ENCODE assay signal across 21 cellular contexts in genomic region chr9:106058460-106058859, GRCh38.
DNase-seq lines count a peak whose midpoint lies in the region; FAIRE-seq and TF ChIP-seq lines count a peak whose summit lies in the region.
"Had no signal": no experiment of that assay in that cellular context is flagged by ENCODE, and none has a peak within 500 bp of the region (broad histone marks: within the 10 kb centered on the region; RNA-seq: fewer than 3 reads in every experiment).

No MANE protein-coding gene starts in this region.

- H3K79me1 ChIP-seq in H9 (ENCODE audit: insufficient read depth, low read depth, low read length, poor library complexity, severe bottlenecking) (no peaks in the 10 kb centered on the region), H1 (ENCODE audit: low read depth, low read length) (no peaks in the 10 kb centered on the region), trophoblast cell (ENCODE audit: low read length) (no peaks in the 10 kb centered on the region)

- peaks cover 14 to 20% of the 10 kb centered on the region in 2 experiments for H3K9me3 Mint-ChIP-seq in H9
- peaks cover 2% of the 10 kb centered on the region for H3K9me3 Mint-ChIP-seq in activated naive CD4-positive, alpha-beta T cell treated with anti-CD3 and anti-CD28 coated beads for 36 hours

- H4K5ac ChIP-seq in H9 (ENCODE audit: insufficient read length, low read depth, low read length) (no peak overlapping the region), H1 (ENCODE audit: insufficient read length, low read depth, low read length) (no peak overlapping the region)

- POLR2A ChIA-PET in H1 (lab: Charles Lee; ENCODE audit: partially characterized antibody), result interaction anchor here (1.2 kb wide), 1 partner anchor 16 kb away, joined by 4 read pairs; no protein-coding TSS in a partner anchor

- no peak overlapping the region for H3K56ac ChIP-seq in H9 (ENCODE audit: insufficient read length, low read depth, low read length)
- H3K56ac ChIP-seq in H1 (replicated peaks; ENCODE audit: insufficient read length, low read depth, low read length), result no peak overlapping the region

- no CpG with 5 or more reads among the region's 8 CpGs for WGBS in H9 (ENCODE audit: extremely low coverage, insufficient read length, low lambda C conversion rate)
- WGBS in H1 (ENCODE audit: extremely low coverage in 1 of 2, insufficient coverage in 1 of 2, insufficient read length in 1 of 2, insufficient replicate concordance in 2 of 2, low coverage in 1 of 2, low lambda C conversion rate in 2 of 2, missing lambda C conversion rate in 1 of 2), 2 experiments, result 86% methylated on average over 8 of the region's 8 CpGs; no CpG with 5 or more reads in 1 of the 2 experiments
- no CpG with 5 or more reads among the region's 8 CpGs for WGBS in trophoblast cell (ENCODE audit: extremely low coverage, insufficient coverage, insufficient read length)

- H3K9me3 ChIP-seq in H9 (ENCODE audit: control insufficient read depth, low read depth, low read length), result no peaks in the 10 kb centered on the region
- peaks cover 13 to 14% of the 10 kb centered on the region in 2 experiments; a peak in 3 of 4 replicates for H3K9me3 ChIP-seq in H1 (ENCODE audit: insufficient read depth in 2 of 2, low read depth in 1 of 2, low read length in 1 of 2)
- peaks cover 15% of the 10 kb centered on the region for H3K9me3 ChIP-seq in trophoblast cell (ENCODE audit: insufficient read depth, low read depth, low read length)

- no peak overlapping the region for H2AK5ac ChIP-seq in H9 (ENCODE audit: insufficient read length, low read length)
- H2AK5ac ChIP-seq in H1 (ENCODE audit: low read depth, low read length), result no peak overlapping the region
- no peak overlapping the region for H2AK5ac ChIP-seq in trophoblast cell (ENCODE audit: low read length)

- H3K14ac ChIP-seq in H9 (ENCODE audit: insufficient read depth, low read length) (no peak overlapping the region), H1 (ENCODE audit: insufficient read length) (no peak overlapping the region), trophoblast cell (ENCODE audit: low read length) (no peak overlapping the region)

- no peak for TF ChIP-seq POLR2A in H1 (IDR thresholded peaks at IDR 0.05; ENCODE audit: control extremely low read depth in 1 of 2, low read depth in 2 of 2, low read length in 2 of 2)

- no peaks in the 10 kb centered on the region for H3K27me3 Mint-ChIP-seq in H9 (ENCODE audit: low read depth)
- H3K27me3 Mint-ChIP-seq in activated naive CD4-positive, alpha-beta T cell treated with anti-CD3 and anti-CD28 coated beads for 36 hours (ENCODE audit: low read depth), result no peaks in the 10 kb centered on the region
- H3K27me3 Mint-ChIP-seq: B cell; CD4-positive, CD25-positive, alpha-beta regulatory T cell had no signal

- FAIRE-seq in H1 (lab: Jason Lieb, UNC), result no peak
- FAIRE-seq: A204.1, GM12891, GM18507 had no signal

- H2BK5ac ChIP-seq in H9 (ENCODE audit: insufficient read length, low read length), result no peak overlapping the region
- no peak overlapping the region for H2BK5ac ChIP-seq in H1 (ENCODE audit: low read depth, low read length)
- H2BK5ac ChIP-seq in trophoblast cell (ENCODE audit: low read depth, low read length, poor library complexity), result no peak overlapping the region

- H3K4me3 Mint-ChIP-seq in H9, result no peak overlapping the region
- H3K4me3 Mint-ChIP-seq in activated naive CD4-positive, alpha-beta T cell treated with anti-CD3 and anti-CD28 coated beads for 36 hours, result no peak overlapping the region
- H3K4me3 Mint-ChIP-seq: B cell; CD4-positive, CD25-positive, alpha-beta regulatory T cell; CD8-positive, alpha-beta T cell had no signal

- H3K9ac ChIP-seq in H9 (ENCODE audit: extremely low read depth, insufficient read length, low read length) (no peak overlapping the region), H1 (replicated peaks in 1 of 4; ENCODE audit: extremely low read depth in 1 of 4, low read depth in 3 of 4, low read length in 3 of 4) (no peak overlapping the region), trophoblast cell (ENCODE audit: low read length) (no peak overlapping the region)
- H3K9ac ChIP-seq: BLaER1 had no signal

- H3K23me2 ChIP-seq in H9 (ENCODE audit: insufficient read length, low read depth, low read length, poor library complexity, severe bottlenecking) (no peaks in the 10 kb centered on the region), H1 (ENCODE audit: low read depth, low read length) (no peaks in the 10 kb centered on the region)

- no peak overlapping the region for H2BK120ac ChIP-seq in H9 (ENCODE audit: low read depth, low read length, poor library complexity, severe bottlenecking)
- no peak overlapping the region for H2BK120ac ChIP-seq in H1 (replicated peaks; ENCODE audit: low read depth, low read length)
- no peak overlapping the region for H2BK120ac ChIP-seq in trophoblast cell (ENCODE audit: insufficient read depth, low read length, poor library complexity)

- H3K36me3 Mint-ChIP-seq in H9 (ENCODE audit: insufficient read depth in 1 of 3, low read depth in 3 of 3), result peaks cover 5 to 21% (median 8%) of the 10 kb centered on the region in 3 experiments; a peak in 6 of 7 replicates
- H3K36me3 Mint-ChIP-seq in activated naive CD4-positive, alpha-beta T cell treated with anti-CD3 and anti-CD28 coated beads for 36 hours (ENCODE audit: low read depth), result no peaks in the 10 kb centered on the region
- H3K36me3 Mint-ChIP-seq: CD8-positive, alpha-beta T cell had no signal

- TF ChIP-seq EP300 in H1 (IDR thresholded peaks at IDR 0.05; ENCODE audit: borderline replicate concordance in 1 of 2, low read depth in 2 of 2, low read length in 2 of 2), result no peak

- H3K27me3 ChIP-seq in H9 (ENCODE audit: insufficient read depth, low read length) (no peaks in the 10 kb centered on the region), H1 (replicated peaks in 1 of 4; ENCODE audit: control insufficient read depth in 3 of 4, extremely low read depth in 1 of 4, insufficient read depth in 3 of 4, low read length in 3 of 4) (no peaks in the 10 kb centered on the region), trophoblast cell (ENCODE audit: insufficient read depth, low read length) (no peaks in the 10 kb centered on the region)
- H3K27me3 ChIP-seq: BLaER1 had no signal

- no peak overlapping the region for H2AFZ ChIP-seq in H9 (ENCODE audit: low read length)
- no peak overlapping the region for H2AFZ ChIP-seq in H1 (ENCODE audit: low read length)
- H2AFZ ChIP-seq in trophoblast cell (ENCODE audit: insufficient read depth, low read length, poor library complexity), result no peak overlapping the region

- no peak overlapping the region for H4K12ac ChIP-seq in trophoblast cell (ENCODE audit: low read depth, low read length)

- H3K4me1 ChIP-seq in H9 (ENCODE audit: insufficient read depth, low read length), result no peaks in the 10 kb centered on the region
- no peaks in the 10 kb centered on the region; a peak in 1 of 7 replicates for H3K4me1 ChIP-seq in H1 (replicated peaks in 1 of 4; ENCODE audit: control insufficient read depth in 3 of 4, insufficient read depth in 4 of 4, low read length in 3 of 4)
- H3K4me1 ChIP-seq in trophoblast cell (ENCODE audit: control insufficient read depth in 1 of 2, insufficient read depth in 2 of 2, low read length in 2 of 2), result no peaks in the 10 kb centered on the region
- H3K4me1 ChIP-seq: BLaER1, Caco-2 had no signal

- H3K27ac ChIP-seq in H9 (ENCODE audit: insufficient read length, low read depth, low read length), result no peak overlapping the region
- no peak overlapping the region for H3K27ac ChIP-seq in H1 (ENCODE audit: low read depth, low read length)
- no peak overlapping the region for H3K27ac ChIP-seq in trophoblast cell (ENCODE audit: low read depth, low read length)
- H3K27ac ChIP-seq: 22Rv1, BLaER1, C4-2B had no signal

- no peak for TF ChIP-seq CTCF in H9 (conservative IDR thresholded peaks at IDR 0.05)
- no peak for TF ChIP-seq CTCF in H1 (IDR thresholded peaks at IDR 0.05; ENCODE audit: control extremely low read depth in 1 of 3, insufficient read depth in 1 of 3, low read depth in 1 of 3, low read length in 3 of 3)

- H3K23ac ChIP-seq in H9 (ENCODE audit: insufficient read length, low read depth, low read length), result no peak overlapping the region
- H3K23ac ChIP-seq in H1 (ENCODE audit: insufficient read length), result no peak overlapping the region
- H3K23ac ChIP-seq in trophoblast cell (ENCODE audit: low read length), result no peak overlapping the region

- H3K36me3 ChIP-seq in H1 (ENCODE audit: control insufficient read depth in 2 of 4, insufficient read depth in 4 of 4, low read length in 3 of 4) (no peaks in the 10 kb centered on the region), trophoblast cell (ENCODE audit: control insufficient read depth in 1 of 2, insufficient read depth in 2 of 2, low read length in 2 of 2) (no peaks in the 10 kb centered on the region)
- H3K36me3 ChIP-seq: BLaER1 had no signal

- no peak overlapping the region for H3K27ac Mint-ChIP-seq in H9
- H3K27ac Mint-ChIP-seq in activated naive CD4-positive, alpha-beta T cell treated with anti-CD3 and anti-CD28 coated beads for 36 hours, result no peak overlapping the region
- H3K27ac Mint-ChIP-seq: B cell; CD4-positive, CD25-positive, alpha-beta regulatory T cell; CD8-positive, alpha-beta T cell had no signal

- H3K79me2 ChIP-seq in H9 (ENCODE audit: insufficient read depth, low read length) (no peaks in the 10 kb centered on the region), H1 (ENCODE audit: control insufficient read depth in 1 of 2, insufficient read depth in 2 of 2, low read length in 2 of 2) (no peaks in the 10 kb centered on the region), trophoblast cell (ENCODE audit: control insufficient read depth, insufficient read depth, low read length, poor library complexity) (no peaks in the 10 kb centered on the region)

- CTCF ChIA-PET in H1 (lab: Charles Lee; ENCODE audit: partially characterized antibody), result interaction anchor here (1.2 to 1.7 kb wide), 3 partner anchors 9 to 216 kb away, joined by 3 to 6 read pairs (median 4); no protein-coding TSS in a partner anchor
- CTCF ChIA-PET in activated naive CD4-positive, alpha-beta T cell treated with anti-CD3 and anti-CD28 coated beads for 36 hours (lab: Charles Lee), result no interaction called here

- no peak overlapping the region for H3K4me3 ChIP-seq in H1 (ENCODE audit: extremely low read depth in 1 of 4, insufficient read depth in 2 of 4, low read depth in 3 of 4, low read length in 4 of 4)
- peak overlapping the region; percentile 33 for H3K4me3 ChIP-seq in trophoblast cell (ENCODE audit: low read depth, low read length)
- H3K4me3 ChIP-seq: BLaER1 had no signal

- H3K4ac ChIP-seq in H9 (ENCODE audit: low read depth, low read length) (no peak overlapping the region), H1 (replicated peaks; ENCODE audit: insufficient read length, low read depth, low read length) (no peak overlapping the region), trophoblast cell (ENCODE audit: low read depth, low read length) (no peak overlapping the region)

- H3T11ph ChIP-seq in H9 (ENCODE audit: low read length), result no peak overlapping the region

- no peak overlapping the region for H4K8ac ChIP-seq in H9 (replicated peaks; ENCODE audit: insufficient read length, low read depth, low read length)
- peak overlapping the region; percentile 25; the same call in 1 of the 2 replicates for H4K8ac ChIP-seq in H1 (ENCODE audit: extremely low read depth, insufficient read depth, low read length)
- H4K8ac ChIP-seq in trophoblast cell (ENCODE audit: low read depth, low read length), result no peak overlapping the region

- H2BK15ac ChIP-seq in H9 (ENCODE audit: low read depth, low read length) (0 out of 2 replicates have a peak overlapping the region, but pooled peaks have one; percentile 15), H1 (ENCODE audit: low read length) (no peak overlapping the region)

- no peak for TF ChIP-seq RAD21 in H1 (IDR thresholded peaks at IDR 0.05 in 1 of 2, conservative IDR thresholded peaks at IDR 0.05 in 1 of 2; ENCODE audit: low read depth in 2 of 2, low read length in 2 of 2)

- H3K4me1 Mint-ChIP-seq in H9, result peaks cover 0 to 3% of the 10 kb centered on the region in 2 experiments; a peak in 1 of 4 replicates
- H3K4me1 Mint-ChIP-seq in activated naive CD4-positive, alpha-beta T cell treated with anti-CD3 and anti-CD28 coated beads for 36 hours (ENCODE audit: low read depth), result no peaks in the 10 kb centered on the region
- H3K4me1 Mint-ChIP-seq: B cell; CD4-positive, CD25-positive, alpha-beta regulatory T cell had no signal

- intact Hi-C loops in activated naive CD4-positive, alpha-beta T cell treated with anti-CD3 and anti-CD28 coated beads for 36 hours (cut with micrococcal nuclease), result no loop called here

- DNase-seq in H9 (no peak), H1 (ENCODE audit: low read depth in 1 of 2, low spot score in 2 of 2) (no peak), trophoblast cell (no peak), inferior parietal cortex (ENCODE audit: extremely low spot score) (no peak), DMS79 (lab: John Stamatoyannopoulos, UW) (no peak)
- DNase-seq in activated naive CD4-positive, alpha-beta T cell treated with anti-CD3 and anti-CD28 coated beads for 36 hours, result no peak
- DNase-seq: Caco-2; CD4-positive, CD25-positive, alpha-beta regulatory T cell; CD8-positive, alpha-beta T cell; DMS153; EL; GDM1; GOT3; H7 had no signal

- H3K18ac ChIP-seq in H9 (ENCODE audit: insufficient read length, low read depth, low read length) (peak overlapping the region; percentile 38), H1 (ENCODE audit: extremely low read depth, low read length) (no peak overlapping the region), trophoblast cell (ENCODE audit: low read length) (no peak overlapping the region)

- H2BK20ac ChIP-seq in H9 (ENCODE audit: low read depth, low read length, poor library complexity, severe bottlenecking) (no peak overlapping the region), H1 (ENCODE audit: low read length) (no peak overlapping the region)

- H4K91ac ChIP-seq in H9 (ENCODE audit: insufficient read length, low read depth, low read length), result no peak overlapping the region
- no peak overlapping the region for H4K91ac ChIP-seq in H1 (replicated peaks; ENCODE audit: insufficient read length, low read length)
- no peak overlapping the region for H4K91ac ChIP-seq in trophoblast cell (ENCODE audit: low read depth, low read length)

- H3K4me2 ChIP-seq in H9 (ENCODE audit: insufficient read depth, insufficient read length, low read length) (no peak overlapping the region), H1 (ENCODE audit: insufficient read depth in 1 of 2, low read depth in 2 of 2, low read length in 2 of 2) (no peak overlapping the region), trophoblast cell (ENCODE audit: low read length) (no peak overlapping the region)
- H3K4me2 ChIP-seq: BLaER1 had no signal

- H4K20me1 ChIP-seq in H9 (ENCODE audit: control insufficient read depth, insufficient read depth, insufficient read length), result no peaks in the 10 kb centered on the region
- no peaks in the 10 kb centered on the region for H4K20me1 ChIP-seq in H1 (replicated peaks in 1 of 2; ENCODE audit: control insufficient read depth in 1 of 2, insufficient read depth in 2 of 2, low read length in 2 of 2)
- H4K20me1 ChIP-seq: BLaER1 had no signal

- H2BK12ac ChIP-seq in H9 (ENCODE audit: insufficient read length, low read depth, low read length) (no peak overlapping the region), H1 (ENCODE audit: low read depth, low read length) (no peak overlapping the region), trophoblast cell (ENCODE audit: low read length) (no peak overlapping the region)
